Comparison of ENCODE assay signal across 21 cellular contexts in the genomic region with DNA sequence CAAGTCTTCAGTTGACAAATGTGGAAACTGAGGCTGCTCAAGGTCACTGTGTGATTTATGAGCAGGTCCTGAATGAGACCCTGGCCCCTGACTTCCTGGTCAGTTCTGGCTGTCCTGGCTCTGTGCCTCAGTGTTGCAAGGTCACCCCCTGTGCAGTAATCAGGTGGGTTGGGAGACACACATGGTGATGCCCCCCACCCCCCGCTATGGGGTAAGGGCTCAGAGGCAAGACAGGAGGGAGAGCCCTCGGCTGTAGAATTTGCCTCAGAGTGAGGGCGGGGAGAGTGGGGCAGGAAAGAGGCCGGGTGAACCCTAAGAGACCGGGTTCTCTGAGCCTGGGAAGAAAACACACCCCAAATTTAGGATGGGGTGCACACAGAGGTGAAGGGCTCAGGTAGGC.
"Had no signal": no experiment of that assay in that cellular context is flagged by ENCODE, and none has a peak within 500 bp of the region (broad histone marks: within the 10 kb centered on the region; RNA-seq: fewer than 3 reads in every experiment).

No MANE protein-coding gene starts in this region.

- H3K4me3 Mint-ChIP-seq: T-cell; T-helper 1 cell treated with Interleukin-12 subunit alpha and Interleukin-12 subunit beta and Interleukin-4 antibody, amounts not matched to agents 30 μg/mL and 1 μg/mL, for 36 hours had no signal

- H3K4me3 ChIP-seq: MG63, SJSA1, SK-N-MC had no signal

- H3K27me3 ChIP-seq: MG63 had no signal

- H3K27ac ChIP-seq: SJSA1, SK-N-MC had no signal

- H3K9me3 ChIP-seq: MG63, SJSA1 had no signal

- H3K9me3 Mint-ChIP-seq: T-cell; T-helper 1 cell treated with Interleukin-12 subunit alpha and Interleukin-12 subunit beta and Interleukin-4 antibody, amounts not matched to agents 30 μg/mL and 1 μg/mL, for 36 hours had no signal

- H3K36me3 ChIP-seq: MG63, SJSA1 had no signal

- H3K4me1 ChIP-seq: SJSA1 had no signal

- H3K27ac Mint-ChIP-seq: T-cell; T-helper 1 cell treated with Interleukin-12 subunit alpha and Interleukin-12 subunit beta and Interleukin-4 antibody, amounts not matched to agents 30 μg/mL and 1 μg/mL, for 36 hours had no signal

- ATAC-seq: T-cell had no signal

- H3K36me3 Mint-ChIP-seq: T-cell had no signal

- DNase-seq: Karpas-422; KG1; MG63; NCI-H1048; NCI-H1694; NCI-H2029 treated with DMSO at 0.1 percent for 48 hours; NCI-H2107; NCI-H226; NCI-H446; NCI-H510A; NCI-H524 treated with DMSO at 0.1 percent for 48 hours; NCI-H82; NK-92 treated with Interleukin-12 subunit alpha and Interleukin-12 subunit beta, amount 100 ng/mL, for 24 hours; Right ventricle myocardium superior; RPMI8226; SIG-M5; SW 1271; T-cell had no signal
